In the genomic region with DNA sequence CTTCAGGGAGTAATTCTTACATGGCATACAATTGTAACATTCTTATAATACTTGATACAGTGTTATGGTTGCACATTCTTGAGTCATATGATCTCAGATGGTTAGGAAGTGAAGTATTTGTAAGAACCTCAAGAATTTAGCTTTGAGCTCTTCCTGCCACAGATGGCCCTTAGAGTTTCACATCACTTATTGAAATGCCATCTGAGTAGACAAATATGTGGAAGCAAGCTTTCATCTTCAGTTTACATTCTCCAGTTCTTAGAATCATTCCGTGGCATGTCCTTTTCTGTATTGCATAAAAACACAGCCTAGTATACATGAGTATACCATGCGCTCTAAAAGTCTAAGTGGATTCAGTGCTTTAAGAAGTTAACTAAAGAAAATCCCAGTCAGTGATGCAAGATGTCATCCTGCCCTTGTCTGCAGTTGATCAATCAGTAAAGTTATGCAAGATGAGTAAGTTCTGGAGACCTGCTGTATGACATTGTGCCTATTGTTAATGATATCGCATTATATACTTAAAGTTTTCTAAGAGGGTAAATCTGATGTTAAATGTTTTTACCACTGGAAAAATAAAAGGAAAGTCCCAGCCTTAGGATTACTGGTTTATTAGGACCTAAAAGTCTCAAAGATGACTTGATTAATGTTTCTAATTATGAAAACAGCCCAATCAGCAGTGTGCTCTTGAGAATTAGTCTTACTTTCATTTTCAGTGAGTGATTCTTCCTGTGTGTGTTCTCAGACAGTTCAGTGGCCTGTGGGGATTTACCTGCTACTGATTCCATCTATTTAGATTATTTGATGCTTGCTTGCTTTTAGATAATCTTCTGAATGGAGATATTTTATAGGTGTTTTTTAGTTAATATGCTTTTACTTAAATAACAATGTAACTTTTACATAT, we compare ENCODE assay signal across 8 cellular contexts. TPM values are rescaled to one million over a fixed set of nuclear protein-coding genes. Genes with fewer than 3 reads are reported as not detected.
DNase-seq lines count a peak whose midpoint lies in the region; ATAC-seq and TF ChIP-seq lines count a peak whose summit lies in the region.
"Had no signal": no experiment of that assay in that cellular context is flagged by ENCODE, and none has a peak within 500 bp of the region (broad histone marks: within the 10 kb centered on the region; RNA-seq: fewer than 3 reads in every experiment).

No MANE protein-coding gene starts in this region.

- H4K20me1 ChIP-seq in GM23248 (ENCODE audit: insufficient read depth) = no peaks in the 10 kb centered on the region

- ATAC-seq in GM18499 (IDR thresholded peaks at IDR 0.05; ENCODE audit: insufficient read depth, unreplicated experiment) = peak; percentile 72

- H3K9me3 ChIP-seq in GM23248 (ENCODE audit: low read depth) (no peaks in the 10 kb centered on the region), liver (ENCODE audit: control insufficient read depth in 4 of 4, low read length in 3 of 4) (no peaks in the 10 kb centered on the region)
- H3K9me3 ChIP-seq: gastrocnemius medialis had no signal

- peak; percentile 4 to 14 for TF ChIP-seq RAD21 in liver (IDR thresholded peaks at IDR 0.05)

- H3K9ac ChIP-seq in GM23248 (peak overlapping the region; percentile 58), liver (ENCODE audit: low read depth in 1 of 2, low read length in 2 of 2) (peak overlapping the region in 1 of 2 donors; percentile 90)

- H3K79me2 ChIP-seq in GM23248 (ENCODE audit: insufficient read depth) = peaks cover 35% of the 10 kb centered on the region

- no peak overlapping the region for H2AFZ ChIP-seq in GM23248

- TF ChIP-seq CTCF in liver (IDR thresholded peaks at IDR 0.05; ENCODE audit: low read depth, low read length, missing input control) = no peak

- peaks cover 45% of the 10 kb centered on the region for H3K36me3 ChIP-seq in GM23248 (ENCODE audit: low read depth)
- H3K36me3 ChIP-seq in liver (ENCODE audit: control insufficient read depth in 4 of 4, insufficient read depth in 3 of 4, low read depth in 1 of 4, low read length in 3 of 4) = peaks cover 0 to 5% (median 2%) of the 10 kb centered on the region in 4 donors

- DNase-seq in GM23248 (peak; percentile 93), M059J (ENCODE audit: low read depth) (peak; percentile 94), amniotic epithelial cell (ENCODE audit: low read depth) (peak; percentile 99)
- no peak for DNase-seq in NK-92 treated with Interleukin-12 subunit alpha and Interleukin-12 subunit beta, amount 100 ng/mL, for 24 hours (lab: John Stamatoyannopoulos, UW)
- DNase-seq in effector CD4-positive, alpha-beta T cell = no peak
- DNase-seq: gastrocnemius medialis had no signal

- no peaks in the 10 kb centered on the region for H3K9me2 ChIP-seq in GM23248 (ENCODE audit: insufficient read depth)

- H3K4me3 ChIP-seq in GM23248 = peak overlapping the region; percentile 70
- peak overlapping the region in 2 of 3 donors; percentile 25 to 50 for H3K4me3 ChIP-seq in liver (ENCODE audit: low read depth in 1 of 3, low read length in 3 of 3)
- H3K4me3 ChIP-seq: gastrocnemius medialis had no signal

- WGBS in GM23248 (ENCODE audit: low coverage in 1 of 2, low lambda C conversion rate in 2 of 2, missing lambda C conversion rate in 2 of 2), 2 experiments = 0 to 4% methylated on average over 3 of the region's 3 CpGs
- WGBS in liver = 30% methylated on average over 3 of the region's 3 CpGs

- in situ Hi-C loops in GM23248 (cut with MboI) = no loop called here

- H3K4me1 ChIP-seq in GM23248 (ENCODE audit: insufficient read depth) = peaks cover 43% of the 10 kb centered on the region
- H3K4me1 ChIP-seq in liver (ENCODE audit: control insufficient read depth in 4 of 4, insufficient read depth in 4 of 4, low read length in 3 of 4) = peaks cover 14 to 40% (median 33%) of the 10 kb centered on the region in 4 donors

- H3K27me3 ChIP-seq in GM23248 (replicated peaks; ENCODE audit: insufficient read depth) (no peaks in the 10 kb centered on the region), liver (ENCODE audit: control insufficient read depth in 4 of 4, insufficient read depth in 4 of 4, low read length in 3 of 4) (no peaks in the 10 kb centered on the region)
- H3K27me3 ChIP-seq: gastrocnemius medialis had no signal

- peak overlapping the region; percentile 96 for H3K4me2 ChIP-seq in GM23248 (ENCODE audit: unreplicated experiment)

- H3K27ac ChIP-seq in GM23248 = peak overlapping the region; percentile 73
- peak overlapping the region; percentile 79 to 80 for H3K27ac ChIP-seq in liver (ENCODE audit: low read depth in 1 of 2, low read length in 2 of 2)

- H3F3A ChIP-seq in GM23248 (ENCODE audit: insufficient read depth) = peaks cover 68% of the 10 kb centered on the region

TF ChIP-seq in liver, 16 proteins besides CTCF, POLR2A, EP300 and RAD21:
- TF ChIP-seq MAX (IDR thresholded peaks at IDR 0.05) = no peak
- TF ChIP-seq RXRA (IDR thresholded peaks at IDR 0.05) = peak in 1 of 2 donors; percentile 65
- peak; percentile 52 to 56 for TF ChIP-seq HNF4A (conservative IDR thresholded peaks at IDR 0.05)
- TF ChIP-seq HNF4G (IDR thresholded peaks at IDR 0.05) = no peak
- no peak for TF ChIP-seq SP1 (IDR thresholded peaks at IDR 0.05)
- no peak for TF ChIP-seq REST (IDR thresholded peaks at IDR 0.05)
- no peak for TF ChIP-seq EGR1 (IDR thresholded peaks at IDR 0.05; ENCODE audit: low read depth in 2 of 2)
- no peak for TF ChIP-seq TAF1 (conservative IDR thresholded peaks at IDR 0.05)
- TF ChIP-seq, protein P1, sequence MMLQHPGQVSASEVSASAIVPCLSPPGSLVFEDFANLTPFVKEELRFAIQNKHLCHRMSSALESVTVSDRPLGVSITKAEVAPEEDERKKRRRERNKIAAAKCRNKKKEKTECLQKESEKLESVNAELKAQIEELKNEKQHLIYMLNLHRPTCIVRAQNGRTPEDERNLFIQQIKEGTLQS (IDR thresholded peaks at IDR 0.05) = peak; percentile 88
- no peak for TF ChIP-seq FOXA2 (IDR thresholded peaks at IDR 0.05)
- no peak for TF ChIP-seq YY1 (IDR thresholded peaks at IDR 0.05)
- TF ChIP-seq NR2F2 (IDR thresholded peaks at IDR 0.05) = no peak
- TF ChIP-seq ZBTB33 (IDR thresholded peaks at IDR 0.05) = no peak
- no peak for TF ChIP-seq JUND (IDR thresholded peaks at IDR 0.05)
- TF ChIP-seq GABPA (IDR thresholded peaks at IDR 0.05 in 1 of 2, conservative IDR thresholded peaks at IDR 0.05 in 1 of 2) = no peak
- no peak for TF ChIP-seq FOXA1 (IDR thresholded peaks at IDR 0.05)

RNA-seq across cellular contexts. Expression of gene RHOBTB3, which starts 29.4 kb away (rescaled TPM):
- total RNA-seq in GM23248 (2014; rRNA removed; shearing (Covaris generic)) = 202 and 214 TPM in 2 replicates
- polyA plus RNA-seq in GM23248 (2016; fragmentation: Nextera tagmentation; extraction: Ambion mirVana) (147 and 149 TPM in 2 replicates), liver (10 to 100 TPM; 10.5 to 36.2 TPM)
- 192 and 286 TPM in 2 replicates for total RNA-seq in M059J (2014; rRNA removed; shearing (Covaris generic))
- 10 to 100 TPM; 43.3 to 59.8 TPM for total RNA-seq in liver

Comparison
In these comparisons a context has a peak if more than half of its experiments do, and no peak if none do; other contexts are left out.
1. DNase-seq: peak in GM23248 (single experiment), M059J (single experiment) and amniotic epithelial cell (single experiment); none in NK-92 treated with Interleukin-12 subunit alpha and Interleukin-12 subunit beta, amount 100 ng/mL, for 24 hours (single experiment) and effector CD4-positive, alpha-beta T cell (single experiment).